In genomic region chr16:73037845-73038570, GRCh38 we compare ENCODE assay signal across 1 cellular context.
TF ChIP-seq lines count a peak whose summit lies in the region.

No MANE protein-coding gene starts in this region.

TF ChIP-seq in HepG2, 621 proteins besides CTCF, POLR2A, EP300 and RAD21 (continued from another document):
- TF ChIP-seq ZNF687 (CRISPR knock-in tag; IDR thresholded peaks at IDR 0.05) (peak; percentile 57), SYNCRIP (IDR thresholded peaks at IDR 0.05; ENCODE audit: insufficient read depth, low read depth, low read length) (no peak), ZNF850 (CRISPR knock-in tag; conservative IDR thresholded peaks at IDR 0.05) (no peak), PLSCR1 (CRISPR knock-in tag; IDR thresholded peaks at IDR 0.05; ENCODE audit: borderline replicate concordance) (no peak), ZNF574 (CRISPR knock-in tag; IDR thresholded peaks at IDR 0.05) (peak; percentile 42), ZC3H4 (CRISPR knock-in tag; IDR thresholded peaks at IDR 0.05; ENCODE audit: borderline replicate concordance) (no peak), PHF5A (CRISPR knock-in tag; IDR thresholded peaks at IDR 0.05; ENCODE audit: low read depth, unreplicated experiment) (no peak), ZC3H13 (CRISPR knock-in tag; IDR thresholded peaks at IDR 0.05) (no peak), AGO2 (optimal IDR thresholded peaks at IDR 0.05; ENCODE audit: low read depth, low read length) (no peak), ZKSCAN8 (CRISPR knock-in tag; IDR thresholded peaks at IDR 0.05; ENCODE audit: borderline replicate concordance) (peak; percentile 65; the same call in 1 of the 2 replicates), ZNF124 (CRISPR knock-in tag; IDR thresholded peaks at IDR 0.05) (no peak), ZNF614 (CRISPR knock-in tag; IDR thresholded peaks at IDR 0.05; ENCODE audit: borderline replicate concordance) (no peak), SMC3 (IDR thresholded peaks at IDR 0.05; ENCODE audit: low read length) (no peak), ZSCAN25 (CRISPR knock-in tag; IDR thresholded peaks at IDR 0.05) (no peak; the same call in 1 of the 2 replicates), ZNF282 (IDR thresholded peaks at IDR 0.05; ENCODE audit: partially characterized antibody) (no peak), WIZ (CRISPR knock-in tag; IDR thresholded peaks at IDR 0.05) (no peak), ZNF280B (CRISPR knock-in tag; IDR thresholded peaks at IDR 0.05; ENCODE audit: borderline replicate concordance) (no peak), ETS1 (CRISPR knock-in tag; IDR thresholded peaks at IDR 0.05) (no peak), ZNF160 (CRISPR knock-in tag; IDR thresholded peaks at IDR 0.05) (no peak), CREB3 (CRISPR knock-in tag; IDR thresholded peaks at IDR 0.05) (no peak), ZNF598 (CRISPR knock-in tag; IDR thresholded peaks at IDR 0.05; ENCODE audit: borderline replicate concordance) (no peak), ZFP82 (CRISPR knock-in tag; IDR thresholded peaks at IDR 0.05; ENCODE audit: borderline replicate concordance) (no peak)
- TF ChIP-seq, protein P1, sequence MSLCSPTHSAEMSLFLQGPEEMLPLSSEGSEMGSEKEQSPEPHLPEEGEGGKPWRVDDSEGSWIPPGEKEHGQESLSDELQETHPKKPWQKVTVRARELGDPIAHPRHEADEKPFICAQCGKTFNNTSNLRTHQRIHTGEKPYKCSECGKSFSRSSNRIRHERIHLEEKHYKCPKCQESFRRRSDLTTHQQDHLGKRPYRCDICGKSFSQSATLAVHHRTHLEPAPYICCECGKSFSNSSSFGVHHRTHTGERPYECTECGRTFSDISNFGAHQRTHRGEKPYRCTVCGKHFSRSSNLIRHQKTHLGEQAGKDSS (CRISPR knock-in tag; IDR thresholded peaks at IDR 0.05; ENCODE audit: borderline replicate concordance, low read depth) = no peak
- TF ChIP-seq, protein P2, sequence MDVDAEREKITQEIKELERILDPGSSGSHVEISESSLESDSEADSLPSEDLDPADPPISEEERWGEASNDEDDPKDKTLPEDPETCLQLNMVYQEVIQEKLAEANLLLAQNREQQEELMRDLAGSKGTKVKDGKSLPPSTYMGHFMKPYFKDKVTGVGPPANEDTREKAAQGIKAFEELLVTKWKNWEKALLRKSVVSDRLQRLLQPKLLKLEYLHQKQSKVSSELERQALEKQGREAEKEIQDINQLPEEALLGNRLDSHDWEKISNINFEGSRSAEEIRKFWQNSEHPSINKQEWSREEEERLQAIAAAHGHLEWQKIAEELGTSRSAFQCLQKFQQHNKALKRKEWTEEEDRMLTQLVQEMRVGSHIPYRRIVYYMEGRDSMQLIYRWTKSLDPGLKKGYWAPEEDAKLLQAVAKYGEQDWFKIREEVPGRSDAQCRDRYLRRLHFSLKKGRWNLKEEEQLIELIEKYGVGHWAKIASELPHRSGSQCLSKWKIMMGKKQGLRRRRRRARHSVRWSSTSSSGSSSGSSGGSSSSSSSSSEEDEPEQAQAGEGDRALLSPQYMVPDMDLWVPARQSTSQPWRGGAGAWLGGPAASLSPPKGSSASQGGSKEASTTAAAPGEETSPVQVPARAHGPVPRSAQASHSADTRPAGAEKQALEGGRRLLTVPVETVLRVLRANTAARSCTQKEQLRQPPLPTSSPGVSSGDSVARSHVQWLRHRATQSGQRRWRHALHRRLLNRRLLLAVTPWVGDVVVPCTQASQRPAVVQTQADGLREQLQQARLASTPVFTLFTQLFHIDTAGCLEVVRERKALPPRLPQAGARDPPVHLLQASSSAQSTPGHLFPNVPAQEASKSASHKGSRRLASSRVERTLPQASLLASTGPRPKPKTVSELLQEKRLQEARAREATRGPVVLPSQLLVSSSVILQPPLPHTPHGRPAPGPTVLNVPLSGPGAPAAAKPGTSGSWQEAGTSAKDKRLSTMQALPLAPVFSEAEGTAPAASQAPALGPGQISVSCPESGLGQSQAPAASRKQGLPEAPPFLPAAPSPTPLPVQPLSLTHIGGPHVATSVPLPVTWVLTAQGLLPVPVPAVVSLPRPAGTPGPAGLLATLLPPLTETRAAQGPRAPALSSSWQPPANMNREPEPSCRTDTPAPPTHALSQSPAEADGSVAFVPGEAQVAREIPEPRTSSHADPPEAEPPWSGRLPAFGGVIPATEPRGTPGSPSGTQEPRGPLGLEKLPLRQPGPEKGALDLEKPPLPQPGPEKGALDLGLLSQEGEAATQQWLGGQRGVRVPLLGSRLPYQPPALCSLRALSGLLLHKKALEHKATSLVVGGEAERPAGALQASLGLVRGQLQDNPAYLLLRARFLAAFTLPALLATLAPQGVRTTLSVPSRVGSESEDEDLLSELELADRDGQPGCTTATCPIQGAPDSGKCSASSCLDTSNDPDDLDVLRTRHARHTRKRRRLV (CRISPR knock-in tag; IDR thresholded peaks at IDR 0.05) = peak; percentile 43; the same call in 1 of the 2 replicates
- TF ChIP-seq, protein P3, sequence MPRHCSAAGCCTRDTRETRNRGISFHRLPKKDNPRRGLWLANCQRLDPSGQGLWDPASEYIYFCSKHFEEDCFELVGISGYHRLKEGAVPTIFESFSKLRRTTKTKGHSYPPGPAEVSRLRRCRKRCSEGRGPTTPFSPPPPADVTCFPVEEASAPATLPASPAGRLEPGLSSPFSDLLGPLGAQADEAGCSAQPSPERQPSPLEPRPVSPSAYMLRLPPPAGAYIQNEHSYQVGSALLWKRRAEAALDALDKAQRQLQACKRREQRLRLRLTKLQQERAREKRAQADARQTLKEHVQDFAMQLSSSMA (CRISPR knock-in tag; IDR thresholded peaks at IDR 0.05) = no peak
